1 cellular context compared by ENCODE assay signal in genomic region chr16:16267708-16268107, GRCh38. TPM values are rescaled to one million over a fixed set of nuclear protein-coding genes. Genes with fewer than 3 reads are reported as not detected.
"Had no signal": no experiment of that assay in that cellular context is flagged by ENCODE, and none has a peak within 500 bp of the region (broad histone marks: within the 10 kb centered on the region; RNA-seq: fewer than 3 reads in every experiment).

No MANE protein-coding gene starts in this region.

RNA-seq across cellular contexts. Expression of gene ABCC6, which starts 44.4 kb away (rescaled TPM):
- total RNA-seq: GM12878 had no signal
